8 cellular contexts compared by ENCODE assay signal in the genomic region with DNA sequence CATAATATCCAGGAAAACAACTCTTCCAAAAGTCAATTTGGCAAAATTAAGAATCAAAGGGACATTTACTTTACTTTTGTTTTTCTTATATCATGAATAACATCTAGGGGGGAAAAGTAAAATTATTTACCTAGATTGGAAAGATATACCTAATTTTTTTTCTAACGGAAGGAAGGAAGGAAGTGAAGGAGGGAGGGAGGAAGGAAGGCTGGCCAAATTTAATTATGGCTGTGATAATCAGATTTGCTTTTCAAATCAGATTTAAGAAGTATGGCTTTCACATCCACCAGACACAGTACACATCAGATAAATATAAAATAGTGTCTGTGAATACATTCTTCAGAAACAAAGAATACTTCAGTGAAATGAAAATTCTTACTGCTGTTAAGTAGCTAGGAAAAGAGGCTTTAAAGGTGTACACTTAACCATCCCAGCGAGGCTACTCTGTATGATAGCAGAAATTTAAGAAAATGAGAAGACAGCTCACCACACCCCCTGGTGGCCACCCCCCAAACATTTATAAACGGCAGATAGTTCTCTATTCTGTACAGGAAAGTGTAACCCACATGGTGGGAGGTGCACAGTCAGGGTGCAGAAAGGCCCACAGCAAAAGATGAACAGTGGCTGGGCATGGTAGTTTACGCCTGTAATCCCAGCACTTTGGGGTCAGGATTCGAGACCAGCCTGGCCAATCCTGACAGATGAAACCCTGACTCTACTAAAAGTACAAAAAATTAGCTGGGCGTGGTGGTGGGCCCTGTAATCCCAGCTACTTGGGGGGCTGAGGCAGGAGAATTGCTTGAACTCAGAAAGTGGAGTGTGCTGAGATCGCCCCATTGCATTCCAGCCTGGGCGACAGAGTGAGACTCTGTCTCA.
A peak's percentile ranks its signal among the peaks of the same experiment; 100 is the strongest.
DNase-seq lines count a peak whose midpoint lies in the region; FAIRE-seq and TF ChIP-seq lines count a peak whose summit lies in the region.

No MANE protein-coding gene starts in this region.

- intact Hi-C loops in stomach (cut with DNase I; ENCODE audit: low total_unique reads): loop anchor here (10.0 kb wide), 1 partner anchor 134 kb away; no protein-coding TSS in a partner anchor

- no peaks in the 10 kb centered on the region for H3K36me3 ChIP-seq in fibroblast of lung (ENCODE audit: control insufficient read depth, insufficient read depth, low read length)
- H3K36me3 ChIP-seq in neural progenitor cell: no peaks in the 10 kb centered on the region
- H3K36me3 ChIP-seq in stomach: peaks cover 0 to 7% (median 0%) of the 10 kb centered on the region in 4 donors

- peak overlapping the region; percentile 68 for H3K27ac Mint-ChIP-seq in activated T-cell treated with anti-CD3 and anti-CD28 coated beads, Interleukin-2, amount 50 U/mL, for 24 hours
- H3K27ac Mint-ChIP-seq in neural progenitor cell: no peak overlapping the region

- H3K4me2 ChIP-seq in fibroblast of lung (ENCODE audit: extremely low read depth, insufficient read depth, low read length) (no peak overlapping the region), neural progenitor cell (no peak overlapping the region)

- FAIRE-seq in HTR-8/SVneo (lab: Jason Lieb, UNC) (peak; percentile 57), RCC 7860 (lab: Jason Lieb, UNC) (peak; percentile 67)

- H3K27me3 ChIP-seq in fibroblast of lung (ENCODE audit: control insufficient read depth, insufficient read depth, low read length) (no peaks in the 10 kb centered on the region), neural progenitor cell (no peaks in the 10 kb centered on the region), stomach (no peaks in the 10 kb centered on the region)

- H3K9me3 Mint-ChIP-seq in activated T-cell treated with anti-CD3 and anti-CD28 coated beads, Interleukin-2, amount 50 U/mL, for 24 hours: no peaks in the 10 kb centered on the region
- no peaks in the 10 kb centered on the region for H3K9me3 Mint-ChIP-seq in neural progenitor cell

- peaks cover 7% of the 10 kb centered on the region for H3K4me1 Mint-ChIP-seq in activated T-cell treated with anti-CD3 and anti-CD28 coated beads, Interleukin-2, amount 50 U/mL, for 24 hours (ENCODE audit: low read depth)
- H3K4me1 Mint-ChIP-seq in neural progenitor cell: no peaks in the 10 kb centered on the region

- no peak overlapping the region for H3K4me3 Mint-ChIP-seq in activated T-cell treated with anti-CD3 and anti-CD28 coated beads, Interleukin-2, amount 50 U/mL, for 24 hours
- H3K4me3 Mint-ChIP-seq in neural progenitor cell: no peak overlapping the region

- H3K27ac ChIP-seq in fibroblast of lung (ENCODE audit: insufficient read depth, low read length) (no peak overlapping the region), neural progenitor cell (no peak overlapping the region), stomach (peak overlapping the region in 1 of 5 donors; percentile 1)

- H3K9me3 ChIP-seq in fibroblast of lung (ENCODE audit: control insufficient read depth, insufficient read depth, low read depth, low read length) (no peaks in the 10 kb centered on the region), neural progenitor cell (ENCODE audit: low read depth) (no peaks in the 10 kb centered on the region), stomach (no peaks in the 10 kb centered on the region)

- H3K79me2 ChIP-seq in fibroblast of lung (ENCODE audit: control insufficient read depth, insufficient read depth, low read length): no peaks in the 10 kb centered on the region
- H3K79me2 ChIP-seq in neural progenitor cell (ENCODE audit: low read depth): no peaks in the 10 kb centered on the region

- TF ChIP-seq CTCF in fibroblast of lung (conservative IDR thresholded peaks at IDR 0.05 in 1 of 2, IDR thresholded peaks at IDR 0.05 in 1 of 2; ENCODE audit: low read depth in 1 of 2, low read length in 2 of 2) (peak; percentile 72 to 77), neural progenitor cell (IDR thresholded peaks at IDR 0.05) (peak; percentile 80), stomach (IDR thresholded peaks at IDR 0.05) (peak in 5 of 7 experiments; percentile 62 to 78 (median 71))

- H3K4me1 ChIP-seq in fibroblast of lung (ENCODE audit: control insufficient read depth, extremely low read depth, insufficient read depth, low read length): no peaks in the 10 kb centered on the region
- no peaks in the 10 kb centered on the region for H3K4me1 ChIP-seq in neural progenitor cell
- H3K4me1 ChIP-seq in stomach: peaks cover 0 to 8% (median 4%) of the 10 kb centered on the region in 4 donors

- no peak for TF ChIP-seq POLR2A in stomach (IDR thresholded peaks at IDR 0.05)

- H4K20me1 ChIP-seq in fibroblast of lung (ENCODE audit: control insufficient read depth, extremely low read depth, insufficient read depth, low read length) (no peaks in the 10 kb centered on the region), neural progenitor cell (ENCODE audit: low read depth) (no peaks in the 10 kb centered on the region)

- DNase-seq in EL (peak; percentile 59), HTR-8/SVneo (ENCODE audit: insufficient read length, low spot score) (peak; percentile 78), RCC 7860 (ENCODE audit: low spot score) (peak; percentile 40), fibroblast of lung (ENCODE audit: low read depth in 2 of 2) (peak; percentile 28 to 67), neural progenitor cell (ENCODE audit: low spot score) (peak; percentile 56), stomach (peak; percentile 68), NCI-H1048 (lab: John Stamatoyannopoulos, UW) (no peak)
- peak; percentile 87 for DNase-seq in activated T-cell treated with anti-CD3 and anti-CD28 coated beads, Interleukin-2, amount 50 U/mL, for 24 hours

- H3K27me3 Mint-ChIP-seq in activated T-cell treated with anti-CD3 and anti-CD28 coated beads, Interleukin-2, amount 50 U/mL, for 24 hours: no peaks in the 10 kb centered on the region
- no peaks in the 10 kb centered on the region for H3K27me3 Mint-ChIP-seq in neural progenitor cell (ENCODE audit: insufficient read depth, low read depth)

- H3K9ac ChIP-seq in fibroblast of lung (ENCODE audit: insufficient read depth, low read length) (no peak overlapping the region), neural progenitor cell (no peak overlapping the region)

- 47 to 56% (median 54%) methylated on average over 8 of the region's 8 CpGs for WGBS in stomach, 5 donors

- H2AFZ ChIP-seq in fibroblast of lung (ENCODE audit: low read length) (no peak overlapping the region), neural progenitor cell (replicated peaks) (no peak overlapping the region)

- H3K4me3 ChIP-seq in fibroblast of lung (replicated peaks in 1 of 4; ENCODE audit: control extremely low read depth in 1 of 4, insufficient read depth in 1 of 4, low read depth in 3 of 4, low read length in 4 of 4) (no peak overlapping the region), neural progenitor cell (no peak overlapping the region), stomach (no peak overlapping the region)

- peaks cover 8% of the 10 kb centered on the region for H3K36me3 Mint-ChIP-seq in activated T-cell treated with anti-CD3 and anti-CD28 coated beads, Interleukin-2, amount 50 U/mL, for 24 hours (ENCODE audit: low read depth)
- H3K36me3 Mint-ChIP-seq in neural progenitor cell: no peaks in the 10 kb centered on the region

- no peak for TF ChIP-seq EP300 in stomach (IDR thresholded peaks at IDR 0.05)

- H3F3A ChIP-seq in neural progenitor cell (ENCODE audit: low read depth): peaks cover 3% of the 10 kb centered on the region
